Comparison of ENCODE assay signal across 8 cellular contexts in genomic region chr1:179295356-179295755, GRCh38. TPM values are rescaled to one million over a fixed set of nuclear protein-coding genes. Genes with fewer than 3 reads are reported as not detected.
DNase-seq lines count a peak whose midpoint lies in the region; ATAC-seq and TF ChIP-seq lines count a peak whose summit lies in the region.

No MANE protein-coding gene starts in this region.

- peak overlapping the region; percentile 97 for H3K4me2 ChIP-seq in mammary epithelial cell (ENCODE audit: insufficient read depth, low read depth, low read length)

- DNase-seq in CD14-positive monocyte (ENCODE audit: low spot score) = no peak
- DNase-seq in mammary epithelial cell = no peak
- no peak for DNase-seq in naive B cell
- no peak for DNase-seq in OCI-M1 (lab: John Stamatoyannopoulos, UW)

- H3K36me3 Mint-ChIP-seq in CD14-positive monocyte = peaks cover 9 to 14% of the 10 kb centered on the region in 2 donors
- peaks cover 0 to 4% of the 10 kb centered on the region in 2 donors for H3K36me3 Mint-ChIP-seq in naive B cell

- no peak for TF ChIP-seq CTCF in CD14-positive monocyte (IDR thresholded peaks at IDR 0.05)
- no peak for TF ChIP-seq CTCF in mammary epithelial cell (conservative IDR thresholded peaks at IDR 0.05 in 1 of 2, IDR thresholded peaks at IDR 0.05 in 1 of 2; ENCODE audit: extremely low read depth in 1 of 2, insufficient read depth in 1 of 2, low read depth in 1 of 2, low read length in 2 of 2)

- H3K9me3 ChIP-seq in KOPT-K1 (ENCODE audit: insufficient read depth, low read length, poor library complexity, severe bottlenecking) = no peaks in the 10 kb centered on the region
- H3K9me3 ChIP-seq in mammary epithelial cell (replicated peaks; ENCODE audit: insufficient read depth, low read length) = no peaks in the 10 kb centered on the region

- H3K9me3 Mint-ChIP-seq in CD14-positive monocyte (peaks cover 0 to 2% (median 0%) of the 10 kb centered on the region in 7 donors), naive B cell (peaks cover 0 to 4% (median 0%) of the 10 kb centered on the region in 7 donors)

- peaks cover 52% of the 10 kb centered on the region for H3K79me2 ChIP-seq in mammary epithelial cell (ENCODE audit: insufficient read depth, low read length)

- peak overlapping the region; percentile 95 to 98 (median 97) for H3K27ac Mint-ChIP-seq in CD14-positive monocyte
- H3K27ac Mint-ChIP-seq in naive B cell = peak overlapping the region; percentile 23 to 87 (median 78)

- dilution Hi-C loops in mammary epithelial cell (cut with HindIII; ENCODE audit: low sequenced_read_pairs) = no loop called here

- BruUV-seq in mammary epithelial cell (replicated peaks; lab: Mats Ljungman, UMichigan) = no TSS peak

- intact Hi-C loops in CD14-positive monocyte (cut with micrococcal nuclease) (loop anchor here (5.0 kb wide), 2 partner anchors 37 to 67 kb away; no protein-coding TSS in a partner anchor), mammary epithelial cell (cut with micrococcal nuclease) (loop anchor here (1.0 kb wide), 1 partner anchor 15 kb away; no protein-coding TSS in a partner anchor)

- H3K4me1 Mint-ChIP-seq in CD14-positive monocyte (peaks cover 64% of the 10 kb centered on the region), naive B cell (peaks cover 33 to 54% (median 33%) of the 10 kb centered on the region in 3 donors)

- peak overlapping the region in 2 of 3 experiments; percentile 10 to 97 for H3K4me3 ChIP-seq in mammary epithelial cell (replicated peaks in 1 of 3; ENCODE audit: insufficient read depth in 1 of 3, low read depth in 2 of 3, low read length in 3 of 3)

- 95% methylated on average over 2 of the region's 2 CpGs for whole genome bisulfite sequencing in mammary epithelial cell (ENCODE audit: low coverage, missing lambda C conversion rate)

- H3K27me3 Mint-ChIP-seq in CD14-positive monocyte (ENCODE audit: low read depth in 3 of 3) (no peaks in the 10 kb centered on the region), naive B cell (no peaks in the 10 kb centered on the region)

- peak overlapping the region; percentile 58 for H2AFZ ChIP-seq in mammary epithelial cell (ENCODE audit: low read depth, low read length)

- ATAC-seq in naive B cell (ENCODE audit: low read depth in 2 of 2) (no peak), HG03469 (IDR thresholded peaks at IDR 0.05; ENCODE audit: unreplicated experiment) (no peak), GM21528 (IDR thresholded peaks at IDR 0.05; ENCODE audit: low FRiP score, unreplicated experiment) (no peak), GM21619 (IDR thresholded peaks at IDR 0.05; ENCODE audit: unreplicated experiment) (no peak)

- in situ Hi-C loops in mammary epithelial cell (cut with MboI; ENCODE audit: low sequenced_read_pairs in 2 of 2) = no loop called here

- peak overlapping the region; percentile 89 to 95 for H3K4me3 Mint-ChIP-seq in CD14-positive monocyte
- H3K4me3 Mint-ChIP-seq in naive B cell = peak overlapping the region; percentile 81 to 99 (median 94)

- H4K20me1 ChIP-seq in mammary epithelial cell (ENCODE audit: insufficient read depth, low read length) = no peaks in the 10 kb centered on the region

- CTCF ChIA-PET in mammary epithelial cell (lab: Charles Lee; ENCODE audit: low non-redundant PET) = interaction anchor here (0.6 kb wide), 1 partner anchor 44 kb away, joined by 5 read pairs; no protein-coding TSS in a partner anchor

- H3K9ac ChIP-seq in mammary epithelial cell (ENCODE audit: insufficient read depth, low read length) = no peak overlapping the region

- H3K36me3 ChIP-seq in KOPT-K1 (ENCODE audit: insufficient read depth, low read length) (peaks cover 5% of the 10 kb centered on the region; the same call in 1 of the 2 replicates), mammary epithelial cell (ENCODE audit: insufficient read depth, low read length) (no peaks in the 10 kb centered on the region)

- peaks cover 6% of the 10 kb centered on the region for H3K4me1 ChIP-seq in mammary epithelial cell (ENCODE audit: insufficient read depth, low read length)

- H3K27me3 ChIP-seq in mammary epithelial cell (ENCODE audit: insufficient read depth, low read length) = no peaks in the 10 kb centered on the region

- peak overlapping the region; percentile 67 for H3K27ac ChIP-seq in KOPT-K1 (ENCODE audit: low read depth, low read length, poor library complexity, severe bottlenecking)
- peak overlapping the region; percentile 30 for H3K27ac ChIP-seq in mammary epithelial cell (ENCODE audit: insufficient read depth, low read depth, low read length)

RNA-seq across cellular contexts. Expression of gene SOAT1, which starts 1.8 kb away (rescaled TPM):
- polyA plus RNA-seq in CD14-positive monocyte = 100 to 1,000 TPM; 105 to 158 TPM
- total RNA-seq in mammary epithelial cell = 10 to 100 TPM; 22.3 to 40.3 TPM
- 18.2 TPM for polyA plus RNA-seq in mammary epithelial cell
- polyA minus RNA-seq in mammary epithelial cell = 24.5 TPM
- 10 to 100 TPM; 28.0 to 56.8 (median 39.5) TPM for polyA plus RNA-seq in naive B cell (ENCODE audit: low read depth in 6 of 6)
